ENCODE assay signal across 23 cellular contexts in the genomic region with DNA sequence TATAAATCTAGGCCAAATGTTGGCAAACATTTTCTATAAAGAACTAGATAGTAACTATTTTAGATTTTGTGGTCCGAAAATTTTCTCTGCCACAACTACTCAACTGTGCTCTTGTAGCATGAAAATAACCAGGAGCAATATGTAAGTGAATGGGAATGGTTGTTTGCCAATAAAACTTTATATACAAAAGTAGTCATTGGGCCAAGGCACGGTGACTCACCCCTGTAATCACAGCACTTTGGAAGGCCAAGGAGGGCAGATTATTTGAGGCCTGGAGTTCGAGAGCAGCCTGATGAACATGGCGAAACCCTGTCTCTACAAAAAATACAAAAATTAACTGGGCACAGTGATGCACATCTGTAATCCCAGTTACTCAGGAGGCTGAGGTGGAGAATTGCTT.
"Had no signal": no experiment of that assay in that cellular context is flagged by ENCODE, and none has a peak within 500 bp of the region (broad histone marks: within the 10 kb centered on the region; RNA-seq: fewer than 3 reads in every experiment).

No MANE protein-coding gene starts in this region.

- DNase-seq: Karpas-422, KG1, MG63, NCI-H1092, NCI-H1105 treated with DMSO at 0.1 percent for 48 hours, NCI-H1436, NCI-H187, NCI-H2029, NCI-H2081 treated with DMSO at 0.1 percent for 48 hours, NCI-H2171, NCI-H226, NCI-H446, NCI-H510A, NCI-H524 treated with DMSO at 0.1 percent for 48 hours, NCI-H774, PC-3, SHP77 treated with DMSO at 0.1 percent for 48 hours, SJCRH30 had no signal

- H3K27ac ChIP-seq: HL-60, SJCRH30 had no signal

- H3K4me1 ChIP-seq: SJCRH30 had no signal

- H3K9me3 ChIP-seq: MG63, SJCRH30 had no signal

- H3K36me3 ChIP-seq: MG63, SJCRH30 had no signal

- H3K4me3 ChIP-seq: MG63, SJCRH30 had no signal

- ATAC-seq: Panc1, PC-3, Right ventricle myocardium inferior, SK-N-SH treated with all-trans-retinoic acid at 6 μM for 48 hours had no signal

- FAIRE-seq: HTR-8/SVneo had no signal

- H3K27me3 ChIP-seq: MG63, SJCRH30 had no signal
